In genomic region chr5:119290161-119290569, GRCh38 we compare ENCODE assay signal across 8 cellular contexts.
A peak's percentile ranks its signal among the peaks of the same experiment; 100 is the strongest.
DNase-seq lines count a peak whose midpoint lies in the region; ATAC-seq, FAIRE-seq and TF ChIP-seq lines count a peak whose summit lies in the region.

No MANE protein-coding gene starts in this region.

- no peak for TF ChIP-seq CTCF in astrocyte (IDR thresholded peaks at IDR 0.05; ENCODE audit: insufficient read depth, low read depth, low read length)

- peaks cover 36% of the 10 kb centered on the region for H3K4me1 ChIP-seq in astrocyte (ENCODE audit: insufficient read depth, low read length)
- peaks cover 0 to 5% of the 10 kb centered on the region in 2 donors for H3K4me1 ChIP-seq in small intestine (ENCODE audit: control insufficient read depth in 2 of 2, insufficient read depth in 1 of 2, low read depth in 1 of 2, low read length in 1 of 2)

- peaks cover 59% of the 10 kb centered on the region for H3K4me1 Mint-ChIP-seq in astrocyte (ENCODE audit: low read depth, unreplicated experiment)

- H3K27me3 ChIP-seq in astrocyte (ENCODE audit: insufficient read depth, low read length) (no peaks in the 10 kb centered on the region), small intestine (ENCODE audit: control insufficient read depth in 2 of 2, insufficient read depth in 2 of 2, low read length in 2 of 2) (no peaks in the 10 kb centered on the region)

- no peaks in the 10 kb centered on the region for H3K36me3 Mint-ChIP-seq in astrocyte (ENCODE audit: low read depth, unreplicated experiment)

- H3K4me2 ChIP-seq in astrocyte (ENCODE audit: low read length), result no peak overlapping the region

- H3K27ac Mint-ChIP-seq in astrocyte (ENCODE audit: unreplicated experiment), result peak overlapping the region; percentile 80

- no peaks in the 10 kb centered on the region for H3K27me3 Mint-ChIP-seq in astrocyte (ENCODE audit: low read depth, unreplicated experiment)

- FAIRE-seq in astrocyte (lab: Jason Lieb, UNC), result no peak
- no peak for FAIRE-seq in small intestine (lab: Jason Lieb, UNC)

- H2AFZ ChIP-seq in astrocyte (ENCODE audit: low read depth, low read length), result no peak overlapping the region

- no peak overlapping the region for H3K9ac ChIP-seq in astrocyte (ENCODE audit: low read length)

- H3K79me2 ChIP-seq in astrocyte (ENCODE audit: insufficient read depth, low read length), result peaks cover 12% of the 10 kb centered on the region

- DNase-seq in astrocyte (ENCODE audit: low read depth) (peak; percentile 55), small intestine (no peak), NCI-H1092 (lab: John Stamatoyannopoulos, UW) (no peak), kidney glomerular epithelial cell (lab: John Stamatoyannopoulos, UW) (no peak)
- DNase-seq in stimulated activated CD8-positive, alpha-beta memory T cell treated with anti-CD3 and anti-CD28 coated beads, Interleukin-4, amount 100 ng/mL, for 48 hours, result no peak

- H3K4me3 Mint-ChIP-seq in astrocyte (ENCODE audit: unreplicated experiment), result no peak overlapping the region

- H3K27ac ChIP-seq in KOPT-K1 (ENCODE audit: low read depth, low read length, poor library complexity, severe bottlenecking) (peak overlapping the region; percentile 91), astrocyte (ENCODE audit: low read depth, low read length) (no peak overlapping the region), small intestine (ENCODE audit: low read depth in 1 of 2, low read length in 1 of 2) (no peak overlapping the region)

- ATAC-seq in GM18499 (IDR thresholded peaks at IDR 0.05; ENCODE audit: insufficient read depth, unreplicated experiment), result peak; percentile 88
- ATAC-seq in GM21576 (IDR thresholded peaks at IDR 0.05; ENCODE audit: unreplicated experiment), result peak; percentile 90

- H3K9me3 ChIP-seq in KOPT-K1 (ENCODE audit: insufficient read depth, low read length, poor library complexity, severe bottlenecking) (peaks cover 16% of the 10 kb centered on the region), astrocyte (ENCODE audit: insufficient read depth, low read depth, low read length) (no peaks in the 10 kb centered on the region), small intestine (ENCODE audit: control insufficient read depth, low read depth) (no peaks in the 10 kb centered on the region)

- no peak overlapping the region for H3K4me3 ChIP-seq in astrocyte (ENCODE audit: insufficient read depth, low read depth, low read length)
- no peak overlapping the region for H3K4me3 ChIP-seq in small intestine (ENCODE audit: low read depth in 1 of 2, low read length in 2 of 2)

- H4K20me1 ChIP-seq in astrocyte (ENCODE audit: insufficient read depth, low read length), result no peaks in the 10 kb centered on the region

- H3K36me3 ChIP-seq in KOPT-K1 (ENCODE audit: insufficient read depth, low read length) (peaks cover 14% of the 10 kb centered on the region), astrocyte (ENCODE audit: insufficient read depth, low read length) (no peaks in the 10 kb centered on the region), small intestine (ENCODE audit: control insufficient read depth in 2 of 2, insufficient read depth in 2 of 2, low read length in 2 of 2) (no peaks in the 10 kb centered on the region)

- 51 to 81% (median 62%) methylated on average over 3 of the region's 3 CpGs for WGBS in small intestine, 3 donors

- peaks cover 2% of the 10 kb centered on the region for H3K9me3 Mint-ChIP-seq in astrocyte (ENCODE audit: unreplicated experiment)
